Comparison of ENCODE assay signal across 12 cellular contexts in the genomic region with DNA sequence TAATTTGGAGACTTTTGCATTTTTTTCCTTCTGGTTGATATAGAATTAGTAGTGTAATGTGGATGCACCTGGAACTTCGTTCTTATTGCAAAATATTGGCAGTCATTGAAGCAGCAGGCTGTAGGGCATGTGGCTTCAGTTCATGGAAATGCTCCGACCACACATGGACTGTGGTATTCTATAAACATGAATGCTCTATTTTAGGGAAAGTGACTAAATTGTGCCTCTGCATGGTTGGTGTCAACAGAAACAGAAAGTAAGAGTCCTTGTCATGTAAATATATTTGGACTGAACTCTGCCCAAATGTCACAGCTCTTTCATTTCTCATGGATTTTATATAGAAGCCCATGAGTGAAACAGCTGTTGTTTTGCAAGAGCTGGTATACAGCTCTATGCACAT.
DNase-seq lines count a peak whose midpoint lies in the region; ATAC-seq and TF ChIP-seq lines count a peak whose summit lies in the region.
"Had no signal": no experiment of that assay in that cellular context is flagged by ENCODE, and none has a peak within 500 bp of the region (broad histone marks: within the 10 kb centered on the region; RNA-seq: fewer than 3 reads in every experiment).

No MANE protein-coding gene starts in this region.

- H3K9me3 ChIP-seq in OCI-LY3 (ENCODE audit: insufficient read depth, low read length) (no peaks in the 10 kb centered on the region), stomach (no peaks in the 10 kb centered on the region), esophagus muscularis mucosa (no peaks in the 10 kb centered on the region)
- H3K9me3 ChIP-seq: BLaER1 had no signal

- ATAC-seq in GM21447 (IDR thresholded peaks at IDR 0.05; ENCODE audit: unreplicated experiment) = peak; percentile 60
- peak; percentile 75 for ATAC-seq in HG03139 (IDR thresholded peaks at IDR 0.05; ENCODE audit: unreplicated experiment)
- ATAC-seq: PC-3 had no signal

- H3K4me1 ChIP-seq in OCI-LY3 (ENCODE audit: low read length) = peaks cover 8% of the 10 kb centered on the region
- H3K4me1 ChIP-seq in stomach = no peaks in the 10 kb centered on the region
- H3K4me1 ChIP-seq in esophagus muscularis mucosa = no peaks in the 10 kb centered on the region

- H3K79me2 ChIP-seq in OCI-LY3 (ENCODE audit: low read length) = no peaks in the 10 kb centered on the region

- WGBS in stomach, 5 donors = 26 to 67% (median 51%) methylated on average over 2 of the region's 2 CpGs
- 44% methylated on average over 2 of the region's 2 CpGs for WGBS in esophagus muscularis mucosa

- peak; percentile 40 for DNase-seq in GM12865 (ENCODE audit: low read depth)
- DNase-seq in stomach = no peak
- DNase-seq in esophagus muscularis mucosa (ENCODE audit: extremely low spot score) = no peak
- no peak for DNase-seq in NCI-H1092 (lab: John Stamatoyannopoulos, UW)
- DNase-seq in COLO668 (lab: John Stamatoyannopoulos, UW; ENCODE audit: unreplicated experiment) = no peak
- DNase-seq: activated CD4-positive, alpha-beta T cell treated with anti-CD3 and anti-CD28 coated beads, Interleukin-2, amount 10 ng/mL, durations not matched to agents 7 days and 5 days; PC-3; stimulated activated naive CD4-positive, alpha-beta T cell treated with Interleukin-2 at 50 U/mL for 16 hours had no signal

- H3K4me2 ChIP-seq in OCI-LY3 (ENCODE audit: low read length) = peak overlapping the region; percentile 52
- H3K4me2 ChIP-seq: BLaER1 had no signal

- intact Hi-C loops in stomach (cut with DNase I; ENCODE audit: low total_unique reads) = no loop called here
- intact Hi-C loops in esophagus muscularis mucosa (cut with DNase I) = no loop called here

- no peaks in the 10 kb centered on the region for H3K36me3 ChIP-seq in OCI-LY3 (replicated peaks; ENCODE audit: low read depth, low read length)
- no peaks in the 10 kb centered on the region for H3K36me3 ChIP-seq in stomach
- no peaks in the 10 kb centered on the region for H3K36me3 ChIP-seq in esophagus muscularis mucosa
- H3K36me3 ChIP-seq: BLaER1 had no signal

- H4K20me1 ChIP-seq in OCI-LY3 (ENCODE audit: insufficient read depth, low read length) = no peaks in the 10 kb centered on the region
- H4K20me1 ChIP-seq: BLaER1 had no signal

- H2AFZ ChIP-seq in OCI-LY3 (ENCODE audit: low read depth, low read length) = peak overlapping the region; percentile 82; the same call in 1 of the 2 replicates

- TF ChIP-seq EP300 in stomach (IDR thresholded peaks at IDR 0.05) (no peak), esophagus muscularis mucosa (IDR thresholded peaks at IDR 0.05) (no peak)

- TF ChIP-seq CTCF in GM12865 (IDR thresholded peaks at IDR 0.05; ENCODE audit: insufficient read depth, low read depth, low read length, missing control alignments) (no peak), OCI-LY3 (IDR thresholded peaks at IDR 0.05; ENCODE audit: low read depth, low read length) (no peak), stomach (IDR thresholded peaks at IDR 0.05) (no peak), esophagus muscularis mucosa (IDR thresholded peaks at IDR 0.05) (no peak)

- TF ChIP-seq POLR2A in stomach (IDR thresholded peaks at IDR 0.05) (no peak), esophagus muscularis mucosa (IDR thresholded peaks at IDR 0.05; ENCODE audit: low read depth) (no peak)

- H3K27ac ChIP-seq in OCI-LY3 (ENCODE audit: low read length) (no peak overlapping the region), stomach (no peak overlapping the region), esophagus muscularis mucosa (replicated peaks in 1 of 4) (no peak overlapping the region)
- H3K27ac ChIP-seq: BLaER1 had no signal

- H3K4me3 ChIP-seq in GM12865 (ENCODE audit: low read depth, low read length) (no peak overlapping the region), OCI-LY3 (ENCODE audit: low read length) (peak overlapping the region; percentile 26), stomach (no peak overlapping the region), esophagus muscularis mucosa (no peak overlapping the region)
- H3K4me3 ChIP-seq: BLaER1 had no signal

- H3K9ac ChIP-seq in OCI-LY3 (ENCODE audit: low read length) = no peak overlapping the region
- H3K9ac ChIP-seq: BLaER1 had no signal

- H3K27me3 ChIP-seq in OCI-LY3 (ENCODE audit: low read depth, low read length) = no peaks in the 10 kb centered on the region
- H3K27me3 ChIP-seq in stomach = no peaks in the 10 kb centered on the region
- H3K27me3 ChIP-seq in esophagus muscularis mucosa = no peaks in the 10 kb centered on the region
- H3K27me3 ChIP-seq: BLaER1 had no signal
